ENCODE assay signal across 1 cellular context in the genomic region with DNA sequence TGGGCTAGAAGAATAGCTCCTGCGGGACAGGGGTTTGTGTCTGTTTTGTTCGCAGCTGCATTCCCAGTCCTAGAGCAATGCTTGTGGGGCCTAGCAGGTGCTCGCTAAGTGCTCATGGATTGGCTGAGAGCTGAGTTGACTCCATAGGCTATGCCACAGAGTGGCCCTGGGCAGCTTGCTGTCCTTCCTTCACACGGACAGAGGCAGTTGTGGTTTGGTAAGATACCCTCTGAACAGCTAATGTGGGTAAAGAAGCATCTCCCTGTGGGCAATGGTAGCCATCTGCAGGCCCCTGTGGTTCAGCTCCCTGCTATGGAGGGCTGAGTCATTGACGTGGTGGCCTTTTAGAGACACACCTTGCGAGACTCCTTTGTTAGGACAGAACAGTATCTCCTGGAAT.
TF ChIP-seq lines count a peak whose summit lies in the region.

No MANE protein-coding gene starts in this region.

TF ChIP-seq in GM23338, 12 proteins besides CTCF, POLR2A, EP300 and RAD21 (continued from another document):
- TF ChIP-seq, protein P1, sequence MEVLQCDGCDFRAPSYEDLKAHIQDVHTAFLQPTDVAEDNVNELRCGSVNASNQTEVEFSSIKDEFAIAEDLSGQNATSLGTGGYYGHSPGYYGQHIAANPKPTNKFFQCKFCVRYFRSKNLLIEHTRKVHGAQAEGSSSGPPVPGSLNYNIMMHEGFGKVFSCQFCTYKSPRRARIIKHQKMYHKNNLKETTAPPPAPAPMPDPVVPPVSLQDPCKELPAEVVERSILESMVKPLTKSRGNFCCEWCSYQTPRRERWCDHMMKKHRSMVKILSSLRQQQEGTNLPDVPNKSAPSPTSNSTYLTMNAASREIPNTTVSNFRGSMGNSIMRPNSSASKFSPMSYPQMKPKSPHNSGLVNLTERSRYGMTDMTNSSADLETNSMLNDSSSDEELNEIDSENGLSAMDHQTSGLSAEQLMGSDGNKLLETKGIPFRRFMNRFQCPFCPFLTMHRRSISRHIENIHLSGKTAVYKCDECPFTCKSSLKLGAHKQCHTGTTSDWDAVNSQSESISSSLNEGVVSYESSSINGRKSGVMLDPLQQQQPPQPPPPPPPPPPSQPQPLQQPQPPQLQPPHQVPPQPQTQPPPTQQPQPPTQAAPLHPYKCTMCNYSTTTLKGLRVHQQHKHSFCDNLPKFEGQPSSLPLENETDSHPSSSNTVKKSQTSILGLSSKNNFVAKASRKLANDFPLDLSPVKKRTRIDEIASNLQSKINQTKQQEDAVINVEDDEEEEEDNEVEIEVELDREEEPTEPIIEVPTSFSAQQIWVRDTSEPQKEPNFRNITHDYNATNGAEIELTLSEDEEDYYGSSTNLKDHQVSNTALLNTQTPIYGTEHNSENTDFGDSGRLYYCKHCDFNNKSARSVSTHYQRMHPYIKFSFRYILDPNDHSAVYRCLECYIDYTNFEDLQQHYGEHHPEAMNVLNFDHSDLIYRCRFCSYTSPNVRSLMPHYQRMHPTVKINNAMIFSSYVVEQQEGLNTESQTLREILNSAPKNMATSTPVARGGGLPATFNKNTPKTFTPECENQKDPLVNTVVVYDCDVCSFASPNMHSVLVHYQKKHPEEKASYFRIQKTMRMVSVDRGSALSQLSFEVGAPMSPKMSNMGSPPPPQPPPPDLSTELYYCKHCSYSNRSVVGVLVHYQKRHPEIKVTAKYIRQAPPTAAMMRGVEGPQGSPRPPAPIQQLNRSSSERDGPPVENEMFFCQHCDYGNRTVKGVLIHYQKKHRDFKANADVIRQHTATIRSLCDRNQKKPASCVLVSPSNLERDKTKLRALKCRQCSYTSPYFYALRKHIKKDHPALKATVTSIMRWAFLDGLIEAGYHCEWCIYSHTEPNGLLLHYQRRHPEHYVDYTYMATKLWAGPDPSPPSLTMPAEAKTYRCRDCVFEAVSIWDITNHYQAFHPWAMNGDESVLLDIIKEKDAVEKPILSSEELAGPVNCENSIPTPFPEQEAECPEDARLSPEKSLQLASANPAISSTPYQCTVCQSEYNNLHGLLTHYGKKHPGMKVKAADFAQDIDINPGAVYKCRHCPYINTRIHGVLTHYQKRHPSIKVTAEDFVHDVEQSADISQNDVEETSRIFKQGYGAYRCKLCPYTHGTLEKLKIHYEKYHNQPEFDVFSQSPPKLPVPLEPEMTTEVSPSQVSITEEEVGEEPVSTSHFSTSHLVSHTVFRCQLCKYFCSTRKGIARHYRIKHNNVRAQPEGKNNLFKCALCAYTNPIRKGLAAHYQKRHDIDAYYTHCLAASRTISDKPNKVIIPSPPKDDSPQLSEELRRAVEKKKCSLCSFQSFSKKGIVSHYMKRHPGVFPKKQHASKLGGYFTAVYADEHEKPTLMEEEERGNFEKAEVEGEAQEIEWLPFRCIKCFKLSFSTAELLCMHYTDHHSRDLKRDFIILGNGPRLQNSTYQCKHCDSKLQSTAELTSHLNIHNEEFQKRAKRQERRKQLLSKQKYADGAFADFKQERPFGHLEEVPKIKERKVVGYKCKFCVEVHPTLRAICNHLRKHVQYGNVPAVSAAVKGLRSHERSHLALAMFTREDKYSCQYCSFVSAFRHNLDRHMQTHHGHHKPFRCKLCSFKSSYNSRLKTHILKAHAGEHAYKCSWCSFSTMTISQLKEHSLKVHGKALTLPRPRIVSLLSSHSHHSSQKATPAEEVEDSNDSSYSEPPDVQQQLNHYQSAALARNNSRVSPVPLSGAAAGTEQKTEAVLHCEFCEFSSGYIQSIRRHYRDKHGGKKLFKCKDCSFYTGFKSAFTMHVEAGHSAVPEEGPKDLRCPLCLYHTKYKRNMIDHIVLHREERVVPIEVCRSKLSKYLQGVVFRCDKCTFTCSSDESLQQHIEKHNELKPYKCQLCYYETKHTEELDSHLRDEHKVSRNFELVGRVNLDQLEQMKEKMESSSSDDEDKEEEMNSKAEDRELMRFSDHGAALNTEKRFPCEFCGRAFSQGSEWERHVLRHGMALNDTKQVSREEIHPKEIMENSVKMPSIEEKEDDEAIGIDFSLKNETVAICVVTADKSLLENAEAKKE (CRISPR knock-in tag; IDR thresholded peaks at IDR 0.05), result no peak
- no peak for TF ChIP-seq ZNF331 (CRISPR knock-in tag; IDR thresholded peaks at IDR 0.05; ENCODE audit: low read depth)
